21 cellular contexts compared by ENCODE assay signal in genomic region chr5:11390369-11390768, GRCh38.
DNase-seq lines count a peak whose midpoint lies in the region; ATAC-seq lines count a peak whose summit lies in the region.
"Had no signal": no experiment of that assay in that cellular context is flagged by ENCODE, and none has a peak within 500 bp of the region (broad histone marks: within the 10 kb centered on the region; RNA-seq: fewer than 3 reads in every experiment).

No MANE protein-coding gene starts in this region.

- H3K9ac ChIP-seq in neuronal stem cell (ENCODE audit: low read depth, low read length, poor library complexity): no peak overlapping the region
- no peak overlapping the region for H3K9ac ChIP-seq in trophoblast cell (ENCODE audit: low read length)
- H3K9ac ChIP-seq: BLaER1 treated with 17β-estradiol and CSF1 and Interleukin-3, amounts not matched to agents 10 nM and 100 nM had no signal

- H2BK15ac ChIP-seq in neuronal stem cell (ENCODE audit: low read length): no peak overlapping the region

- H3K27ac ChIP-seq in neuronal stem cell (replicated peaks; ENCODE audit: low read length) (no peak overlapping the region), trophoblast cell (ENCODE audit: low read depth, low read length) (no peak overlapping the region)
- H3K27ac ChIP-seq: A549; BLaER1 treated with 17β-estradiol and CSF1 and Interleukin-3, amounts not matched to agents 10 nM and 100 nM; brain microvascular endothelial cell; Peyer's patch; right atrium auricular region; suprapubic skin had no signal

- H4K91ac ChIP-seq in neuronal stem cell (ENCODE audit: low read depth, low read length, poor library complexity) (no peak overlapping the region), trophoblast cell (ENCODE audit: low read depth, low read length) (no peak overlapping the region)

- H2BK5ac ChIP-seq in neuronal stem cell (ENCODE audit: low read length) (no peak overlapping the region), trophoblast cell (ENCODE audit: low read depth, low read length, poor library complexity) (no peak overlapping the region)

- H3K18ac ChIP-seq in neuronal stem cell (ENCODE audit: low read length) (no peak overlapping the region), trophoblast cell (ENCODE audit: low read length) (no peak overlapping the region)

- no peak overlapping the region for H2BK12ac ChIP-seq in neuronal stem cell (ENCODE audit: low read length)
- no peak overlapping the region for H2BK12ac ChIP-seq in trophoblast cell (ENCODE audit: low read length)

- ATAC-seq in HG03460 (IDR thresholded peaks at IDR 0.05; ENCODE audit: unreplicated experiment): no peak
- ATAC-seq: A549; activated T-cell treated with anti-CD3 and anti-CD28 coated beads, Interleukin-2, amount 50 U/mL, for 72 hours had no signal

- no peak overlapping the region for H3K4ac ChIP-seq in neuronal stem cell (ENCODE audit: low read length)
- no peak overlapping the region for H3K4ac ChIP-seq in trophoblast cell (ENCODE audit: low read depth, low read length)

- no peak overlapping the region for H4K12ac ChIP-seq in trophoblast cell (ENCODE audit: low read depth, low read length)

- no peak overlapping the region for H2BK120ac ChIP-seq in neuronal stem cell (ENCODE audit: low read depth, low read length)
- H2BK120ac ChIP-seq in trophoblast cell (ENCODE audit: insufficient read depth, low read length, poor library complexity): no peak overlapping the region

- H3K4me1 ChIP-seq in neuronal stem cell (ENCODE audit: control insufficient read depth in 2 of 2, insufficient read depth in 1 of 2, low read depth in 1 of 2, low read length in 2 of 2) (peaks cover 3 to 12% of the 10 kb centered on the region in 2 donors), trophoblast cell (ENCODE audit: control insufficient read depth in 1 of 2, insufficient read depth in 2 of 2, low read length in 2 of 2) (no peaks in the 10 kb centered on the region)
- H3K4me1 ChIP-seq: BLaER1 treated with 17β-estradiol and CSF1 and Interleukin-3, amounts not matched to agents 10 nM and 100 nM had no signal

- H3K4me3 ChIP-seq in neuronal stem cell (ENCODE audit: low read length in 2 of 2) (no peak overlapping the region), trophoblast cell (ENCODE audit: low read depth, low read length) (no peak overlapping the region)
- H3K4me3 ChIP-seq: A549; BLaER1 treated with 17β-estradiol and CSF1 and Interleukin-3, amounts not matched to agents 10 nM and 100 nM; Peyer's patch; right atrium auricular region; suprapubic skin had no signal

- H3K9me3 ChIP-seq in neuronal stem cell (replicated peaks in 1 of 2; ENCODE audit: control insufficient read depth in 2 of 2, insufficient read depth in 1 of 2, low read depth in 1 of 2, low read length in 2 of 2) (peaks cover 0 to 5% of the 10 kb centered on the region in 2 donors), trophoblast cell (ENCODE audit: insufficient read depth, low read depth, low read length) (no peaks in the 10 kb centered on the region)
- H3K9me3 ChIP-seq: A549; BLaER1 treated with 17β-estradiol and CSF1 and Interleukin-3, amounts not matched to agents 10 nM and 100 nM; Peyer's patch; right atrium auricular region; suprapubic skin had no signal

- H3K4me2 ChIP-seq in neuronal stem cell (ENCODE audit: insufficient read depth, low read length, poor library complexity, severe bottlenecking): no peak overlapping the region
- H3K4me2 ChIP-seq in trophoblast cell (ENCODE audit: low read length): no peak overlapping the region
- H3K4me2 ChIP-seq: A549; BLaER1 treated with 17β-estradiol and CSF1 and Interleukin-3, amounts not matched to agents 10 nM and 100 nM had no signal

- H2AK5ac ChIP-seq in neuronal stem cell (ENCODE audit: low read depth, low read length) (no peak overlapping the region), trophoblast cell (ENCODE audit: low read length) (no peak overlapping the region)

- H3K27me3 ChIP-seq in neuronal stem cell (ENCODE audit: control insufficient read depth in 3 of 3, insufficient read depth in 3 of 3, low read depth in 1 of 3, low read length in 3 of 3) (peaks cover 0 to 2% (median 0%) of the 10 kb centered on the region in 3 experiments), trophoblast cell (ENCODE audit: insufficient read depth, low read length) (peaks cover 5% of the 10 kb centered on the region)
- H3K27me3 ChIP-seq: BLaER1 treated with 17β-estradiol and CSF1 and Interleukin-3, amounts not matched to agents 10 nM and 100 nM; Peyer's patch; right atrium auricular region had no signal

- H3K79me1 ChIP-seq in neuronal stem cell (ENCODE audit: low read depth, low read length) (no peaks in the 10 kb centered on the region), trophoblast cell (ENCODE audit: low read length) (no peaks in the 10 kb centered on the region)

- H4K8ac ChIP-seq in neuronal stem cell (ENCODE audit: low read depth, low read length) (no peak overlapping the region), trophoblast cell (ENCODE audit: low read depth, low read length) (no peak overlapping the region)

- DNase-seq in A172 (ENCODE audit: low spot score) (peak; percentile 91), HT1080 (ENCODE audit: low read depth) (peak; percentile 85), astrocyte of the hippocampus (ENCODE audit: low read depth, low spot score) (peak; percentile 63), kidney tubule cell (ENCODE audit: low spot score) (peak; percentile 74), cerebellum (ENCODE audit: low spot score) (no peak), neuronal stem cell (ENCODE audit: low spot score) (no peak), trophoblast cell (no peak)
- DNase-seq: activated CD4-positive, alpha-beta T cell treated with anti-CD3 and anti-CD28 coated beads for 1 hour; activated CD8-positive, alpha-beta memory T cell treated with anti-CD3 and anti-CD28 coated beads for 24 hours; activated T-cell treated with anti-CD3 and anti-CD28 coated beads, Interleukin-2, amount 50 U/mL, for 72 hours; brain microvascular endothelial cell; Calu3; MV-4-11; NCI-H1930; NK-92 treated with Interleukin-12 subunit alpha and Interleukin-12 subunit beta, amount 100 ng/mL, for 24 hours; Peyer's patch had no signal

- H3K23ac ChIP-seq in neuronal stem cell (ENCODE audit: low read depth, low read length, poor library complexity) (no peak overlapping the region), trophoblast cell (ENCODE audit: low read length) (no peak overlapping the region)

- H2AFZ ChIP-seq in neuronal stem cell (ENCODE audit: low read length) (no peak overlapping the region), trophoblast cell (ENCODE audit: insufficient read depth, low read length, poor library complexity) (no peak overlapping the region)

- H3K36me3 ChIP-seq in neuronal stem cell (replicated peaks in 1 of 2; ENCODE audit: control insufficient read depth in 2 of 2, insufficient read depth in 2 of 2, low read length in 2 of 2): no peaks in the 10 kb centered on the region
- H3K36me3 ChIP-seq in trophoblast cell (ENCODE audit: control insufficient read depth in 1 of 2, insufficient read depth in 2 of 2, low read length in 2 of 2): no peaks in the 10 kb centered on the region
- H3K36me3 ChIP-seq: BLaER1 treated with 17β-estradiol and CSF1 and Interleukin-3, amounts not matched to agents 10 nM and 100 nM; brain microvascular endothelial cell; Peyer's patch; right atrium auricular region; suprapubic skin had no signal

- no peak overlapping the region for H3K14ac ChIP-seq in neuronal stem cell (ENCODE audit: low read length)
- no peak overlapping the region for H3K14ac ChIP-seq in trophoblast cell (ENCODE audit: low read length)

- no CpG with 5 or more reads among the region's 4 CpGs for WGBS in neuronal stem cell (ENCODE audit: extremely low coverage in 2 of 2, insufficient read length in 2 of 2, insufficient replicate concordance in 1 of 2), 2 donors
- no CpG with 5 or more reads among the region's 4 CpGs for WGBS in trophoblast cell (ENCODE audit: extremely low coverage, insufficient coverage, insufficient read length)

- no peaks in the 10 kb centered on the region for H3K79me2 ChIP-seq in trophoblast cell (ENCODE audit: control insufficient read depth, insufficient read depth, low read length, poor library complexity)

Comparison
In these comparisons a context has a peak if more than half of its experiments do, and no peak if none do; other contexts are left out.
1. DNase-seq: peak in A172 (single experiment), HT1080 (single experiment), astrocyte of the hippocampus (single experiment) and kidney tubule cell (single experiment); none in cerebellum (single experiment), neuronal stem cell (single experiment) and trophoblast cell (0 of 2).